8 cellular contexts compared by ENCODE assay signal in the genomic region with DNA sequence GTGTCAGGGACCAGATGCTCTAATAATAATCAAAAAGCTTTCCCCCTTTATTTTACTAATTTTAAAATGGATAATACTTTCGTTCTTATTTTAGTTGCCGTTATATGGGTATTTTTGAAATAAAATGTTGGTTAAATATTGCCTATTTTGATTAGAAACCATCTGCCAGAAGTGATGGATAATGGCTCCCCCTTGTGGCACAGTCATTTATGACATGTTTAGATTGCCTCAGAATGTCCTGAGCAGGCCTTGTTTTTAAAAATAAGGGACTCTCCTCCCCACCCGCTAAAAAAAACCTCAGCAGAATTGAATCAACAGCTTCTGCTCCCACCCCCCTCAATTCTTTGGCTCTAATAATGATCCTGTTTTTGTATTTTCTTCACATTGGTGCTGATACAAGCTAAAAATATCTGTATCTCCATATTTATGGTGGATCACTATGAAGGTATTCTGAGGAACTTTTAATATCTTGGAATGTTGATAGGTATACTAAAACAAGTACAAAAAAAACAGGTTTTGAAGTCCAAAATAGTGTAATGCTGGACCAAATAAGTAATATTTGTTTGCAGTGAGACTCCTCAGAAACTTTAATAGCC. TPM values are rescaled to one million over a fixed set of nuclear protein-coding genes. Genes with fewer than 3 reads are reported as not detected.
A peak's percentile ranks its signal among the peaks of the same experiment; 100 is the strongest.
DNase-seq lines count a peak whose midpoint lies in the region; ATAC-seq, FAIRE-seq and TF ChIP-seq lines count a peak whose summit lies in the region.

No MANE protein-coding gene starts in this region.

- no peak overlapping the region for H3K27ac ChIP-seq in KMS-11
- H3K27ac ChIP-seq in RWPE1: no peak overlapping the region
- H3K27ac ChIP-seq in upper lobe of left lung: peak overlapping the region in 2 of 4 donors; percentile 29 to 57

- POLR2A ChIA-PET in RWPE1 (lab: Yijun Ruan, JAX; ENCODE audit: low non-redundant PET): no interaction called here

- H2AFZ ChIP-seq in KMS-11 (ENCODE audit: low read depth): no peak overlapping the region

- H3K9me3 Mint-ChIP-seq in osteocyte (ENCODE audit: unreplicated experiment): no peaks in the 10 kb centered on the region

- no peak for TF ChIP-seq POLR2A in upper lobe of left lung (IDR thresholded peaks at IDR 0.05)

- H3K4me1 ChIP-seq in KMS-11 (ENCODE audit: low read depth, poor library complexity, severe bottlenecking) (peaks cover 27% of the 10 kb centered on the region), upper lobe of left lung (peaks cover 9 to 38% (median 12%) of the 10 kb centered on the region in 4 donors)

- H3K36me3 ChIP-seq in KMS-11 (ENCODE audit: insufficient read depth): no peaks in the 10 kb centered on the region
- no peaks in the 10 kb centered on the region for H3K36me3 ChIP-seq in upper lobe of left lung

- peaks cover 9% of the 10 kb centered on the region for H3K4me1 Mint-ChIP-seq in osteocyte (ENCODE audit: unreplicated experiment)

- peak; percentile 52 for DNase-seq in GM03348 (ENCODE audit: low spot score)
- peak; percentile 36 for DNase-seq in RWPE1 (ENCODE audit: low spot score)
- DNase-seq in activated gamma-delta T cell treated with anti-CD3 and anti-CD28 coated beads, Interleukin-2, amount 50 U/mL, for 16 hours (ENCODE audit: low read depth): peak; percentile 67
- peak; percentile 14 to 15 for DNase-seq in frontal cortex (ENCODE audit: low spot score in 2 of 2)
- DNase-seq in osteocyte (ENCODE audit: extremely low spot score, unreplicated experiment): no peak
- DNase-seq in upper lobe of left lung: peak in 1 of 2 donors; percentile 64

- H3K9me3 ChIP-seq in upper lobe of left lung: no peaks in the 10 kb centered on the region

- no peak overlapping the region; the same call in 1 of the 2 replicates for H3K4me2 ChIP-seq in KMS-11

- peak; percentile 95 for TF ChIP-seq CTCF in KMS-11 (conservative IDR thresholded peaks at IDR 0.05; ENCODE audit: low read depth, low read length)
- peak; percentile 83 for TF ChIP-seq CTCF in RWPE1 (conservative IDR thresholded peaks at IDR 0.05; ENCODE audit: low read depth)
- TF ChIP-seq CTCF in osteocyte (IDR thresholded peaks at IDR 0.05): peak; percentile 86
- peak; percentile 71 to 82 (median 79) for TF ChIP-seq CTCF in upper lobe of left lung (IDR thresholded peaks at IDR 0.05)

- peak in 1 of 2 donors; percentile 89 for ATAC-seq in upper lobe of left lung (ENCODE audit: low FRiP score in 2 of 2)
- ATAC-seq in GM19035 (IDR thresholded peaks at IDR 0.05; ENCODE audit: unreplicated experiment): no peak

- 1 to 2% methylated on average over 3 of the region's 3 CpGs for WGBS in upper lobe of left lung, 2 donors

- H3K79me2 ChIP-seq in KMS-11 (ENCODE audit: insufficient read depth, low read depth): peaks cover 26% of the 10 kb centered on the region; the same call in 1 of the 2 replicates

- H3K4me3 Mint-ChIP-seq in osteocyte (ENCODE audit: unreplicated experiment): no peak overlapping the region

- H3K27me3 ChIP-seq in KMS-11 (ENCODE audit: insufficient read depth, low read depth) (no peaks in the 10 kb centered on the region), upper lobe of left lung (no peaks in the 10 kb centered on the region)

- CTCF ChIA-PET in RWPE1 (lab: Yijun Ruan, JAX): interaction anchor here (0.6 to 2.1 kb wide), 10 partner anchors 19 to 349 kb away, joined by 3 to 15 read pairs (median 4); a partner anchor contains a TSS

- peak; percentile 70 for FAIRE-seq in frontal cortex (lab: Jason Lieb, UNC)

- no peak for TF ChIP-seq EP300 in upper lobe of left lung (IDR thresholded peaks at IDR 0.05)

- H3K27me3 Mint-ChIP-seq in osteocyte (ENCODE audit: unreplicated experiment): no peaks in the 10 kb centered on the region

- no peak overlapping the region for H3K27ac Mint-ChIP-seq in osteocyte (ENCODE audit: unreplicated experiment)

- no peak overlapping the region for H3K9ac ChIP-seq in KMS-11

- peaks cover 12% of the 10 kb centered on the region for H4K20me1 ChIP-seq in KMS-11 (ENCODE audit: insufficient read depth)

- H3K4me3 ChIP-seq in KMS-11 (IDR thresholded peaks at IDR 0.05; ENCODE audit: insufficient read depth, low read depth, low read length) (no peak overlapping the region), upper lobe of left lung (no peak overlapping the region)

- H3K36me3 Mint-ChIP-seq in osteocyte (ENCODE audit: unreplicated experiment): peaks cover 2% of the 10 kb centered on the region

RNA-seq across cellular contexts. Expression of a gene that starts 38.8 kb away (rescaled TPM):
- total RNA-seq in frontal cortex (15.9 TPM), osteocyte (19.3 and 19.7 TPM in 2 replicates), upper lobe of left lung (10 to 100 TPM in 4 of 6 donors, 1 to 10 TPM in 1, not detected in 1; 8.7 to 19.7 (median 19.1) TPM)

RNA-seq across cellular contexts. Expression of a gene that starts 39.2 kb away (rescaled TPM):
- total RNA-seq in frontal cortex: 39.9 TPM
- total RNA-seq in osteocyte: 29.3 and 30.4 TPM in 2 replicates
- total RNA-seq in upper lobe of left lung: 10 to 100 TPM in 5 of 6 donors, 1 to 10 TPM in 1; 7.0 to 25.2 (median 14.7) TPM
